Comparison of ENCODE assay signal across 23 cellular contexts in the genomic region with DNA sequence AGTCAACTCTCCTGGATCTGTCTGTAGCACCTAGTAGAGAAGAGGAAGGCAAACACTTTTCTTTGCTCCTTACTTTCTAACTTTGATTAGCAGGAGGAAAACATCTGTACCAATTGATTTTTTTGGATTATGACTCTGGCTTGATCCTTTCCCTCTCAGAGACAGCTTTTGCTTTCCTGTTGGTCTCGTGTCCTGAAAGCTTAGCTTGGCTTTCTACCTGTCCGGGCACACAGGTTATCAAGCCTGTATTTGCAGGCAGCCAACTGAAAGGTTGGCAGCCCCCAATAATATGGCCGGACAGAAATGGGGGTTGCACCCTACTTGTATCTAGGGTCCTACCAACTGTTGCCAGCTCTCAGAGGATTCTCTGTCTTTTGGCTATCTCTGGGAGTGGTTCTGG.
"Had no signal": no experiment of that assay in that cellular context is flagged by ENCODE, and none has a peak within 500 bp of the region (broad histone marks: within the 10 kb centered on the region; RNA-seq: fewer than 3 reads in every experiment).

No MANE protein-coding gene starts in this region.

- DNase-seq: activated CD4-positive, alpha-beta T cell treated with anti-CD3 and anti-CD28 coated beads for 1 hour; activated CD4-positive, alpha-beta T cell treated with anti-CD3 and anti-CD28 coated beads, Interleukin-2, amount 10 ng/mL, durations not matched to agents 24 days and 14 days; activated CD4-positive, alpha-beta T cell treated with anti-CD3 and anti-CD28 coated beads, Interleukin-2, amount 50 U/mL, for 48 hours; activated CD8-positive, alpha-beta memory T cell treated with anti-CD3 and anti-CD28 coated beads, Interleukin-2, amount 10 ng/mL, durations not matched to agents 7 days and 5 days; activated effector memory CD4-positive, alpha-beta T cell treated with Interleukin-2 at 50 U/mL for 16 hours; activated naive CD4-positive, alpha-beta T cell; activated T-cell treated with anti-CD3 and anti-CD28 coated beads, Interleukin-2, amount 50 U/mL, for 24 hours; amygdala; brain microvascular endothelial cell; NCI-H1092; NCI-H1436; NCI-H187; NCI-H2081; NCI-H510A treated with DMSO at 0.1 percent for 48 hours; Peyer's patch; Right ventricle myocardium superior; SJCRH30; SW 1271 had no signal

- H3K4me3 ChIP-seq: cardiac muscle cell, Peyer's patch, SJCRH30 had no signal

- H3K9me3 ChIP-seq: Peyer's patch, SJCRH30 had no signal

- H3K27me3 ChIP-seq: brain microvascular endothelial cell, cardiac muscle cell, Peyer's patch, SJCRH30 had no signal

- H3K36me3 ChIP-seq: brain microvascular endothelial cell, cardiac muscle cell, Peyer's patch, SJCRH30 had no signal

- H3K4me1 ChIP-seq: Peyer's patch, SJCRH30 had no signal

- H3K27ac ChIP-seq: brain microvascular endothelial cell, cardiac muscle cell, KMS-11, RWPE1, SJCRH30 had no signal

- ATAC-seq: activated CD8-positive, alpha-beta memory T cell treated with anti-CD3 and anti-CD28 coated beads, Interleukin-2, amount 10 ng/mL, durations not matched to agents 7 days and 5 days; SK-N-SH treated with all-trans-retinoic acid at 6 μM for 48 hours; WTC11 had no signal
